In genomic region chr21:39204134-39204533, GRCh38 we compare ENCODE assay signal across 24 cellular contexts. TPM values are rescaled to one million over a fixed set of nuclear protein-coding genes. Genes with fewer than 3 reads are reported as not detected.
DNase-seq lines count a peak whose midpoint lies in the region; ATAC-seq and TF ChIP-seq lines count a peak whose summit lies in the region.
"Had no signal": no experiment of that assay in that cellular context is flagged by ENCODE, and none has a peak within 500 bp of the region (broad histone marks: within the 10 kb centered on the region; RNA-seq: fewer than 3 reads in every experiment).

No MANE protein-coding gene starts in this region.

- ATAC-seq in left ventricle myocardium superior (no peak), GM18868 (IDR thresholded peaks at IDR 0.05; ENCODE audit: unreplicated experiment) (no peak), GM19328 (IDR thresholded peaks at IDR 0.05; ENCODE audit: unreplicated experiment) (no peak)
- ATAC-seq: activated naive CD4-positive, alpha-beta T cell treated with anti-CD3 and anti-CD28 coated beads, Interleukin-2, amount 50 U/mL, for 72 hours; activated T-cell treated with anti-CD3 and anti-CD28 coated beads, Interleukin-2, amount 50 U/mL, for 72 hours; heart right ventricle had no signal

- peak; percentile 23 for TF ChIP-seq CTCF in left ventricle myocardium inferior (IDR thresholded peaks at IDR 0.05; ENCODE audit: borderline replicate concordance)
- TF ChIP-seq CTCF in astrocyte of the cerebellum (IDR thresholded peaks at IDR 0.05; ENCODE audit: low read depth, low read length, missing control alignments) = peak; percentile 6
- peak; percentile 65 for TF ChIP-seq CTCF in glutamatergic neuron (IDR thresholded peaks at IDR 0.05; ENCODE audit: partially characterized antibody, unreplicated experiment)

- H3K9me3 Mint-ChIP-seq in glutamatergic neuron (ENCODE audit: unreplicated experiment) = peaks cover 2% of the 10 kb centered on the region
- H3K9me3 Mint-ChIP-seq: activated B cell treated with CpG ODN at 0.5 μM for 24 hours; activated naive CD4-positive, alpha-beta T cell treated with anti-CD3 and anti-CD28 coated beads, Interleukin-2, amount 50 U/mL, for 72 hours; activated T-cell treated with anti-CD3 and anti-CD28 coated beads, Interleukin-2, amount 50 U/mL, for 72 hours; brain; memory B cell; naive thymus-derived CD8-positive, alpha-beta T cell had no signal

- DNase-seq in left ventricle myocardium inferior = no peak
- DNase-seq in left ventricle myocardium superior = no peak
- DNase-seq in astrocyte of the cerebellum (ENCODE audit: low read depth) = no peak
- DNase-seq in glutamatergic neuron = no peak
- DNase-seq in OCI-M2 (lab: John Stamatoyannopoulos, UW; ENCODE audit: unreplicated experiment) = no peak
- DNase-seq in central memory CD4-positive, alpha-beta T cell = no peak
- DNase-seq: activated B cell treated with CpG ODN at 0.5 μM for 24 hours; activated T-cell treated with anti-CD3 and anti-CD28 coated beads, Interleukin-2, amount 50 U/mL, for 72 hours; COR-L47; esophagus squamous epithelium; heart right ventricle; KBM-7; naive thymus-derived CD8-positive, alpha-beta T cell; NCI-H1105 treated with DMSO at 0.1 percent for 48 hours; NCI-H2107; NCI-H526; SHP77 treated with DMSO at 0.1 percent for 48 hours; T-helper 2 cell; testis had no signal

- no peaks in the 10 kb centered on the region for H3K36me3 Mint-ChIP-seq in glutamatergic neuron (ENCODE audit: unreplicated experiment)

- H3K4me3 ChIP-seq in left ventricle myocardium inferior (no peak overlapping the region), astrocyte of the cerebellum (ENCODE audit: low read depth, low read length) (no peak overlapping the region)
- H3K4me3 ChIP-seq: esophagus squamous epithelium, heart right ventricle, testis had no signal

- H3K27ac Mint-ChIP-seq in glutamatergic neuron (ENCODE audit: unreplicated experiment) = no peak overlapping the region
- H3K27ac Mint-ChIP-seq: activated B cell treated with CpG ODN at 0.5 μM for 24 hours; activated T-cell treated with anti-CD3 and anti-CD28 coated beads, Interleukin-2, amount 50 U/mL, for 72 hours; memory B cell had no signal

- H3K4me1 Mint-ChIP-seq in glutamatergic neuron (ENCODE audit: low read depth, unreplicated experiment) = no peaks in the 10 kb centered on the region
- H3K4me1 Mint-ChIP-seq: memory B cell had no signal

- H3K27me3 ChIP-seq in left ventricle myocardium inferior (ENCODE audit: low read depth) = no peaks in the 10 kb centered on the region
- H3K27me3 ChIP-seq: esophagus squamous epithelium, heart right ventricle, testis had no signal

- no peaks in the 10 kb centered on the region for H3K4me1 ChIP-seq in left ventricle myocardium inferior
- H3K4me1 ChIP-seq: esophagus squamous epithelium, heart right ventricle, testis had no signal

- H3K27me3 Mint-ChIP-seq in glutamatergic neuron (ENCODE audit: unreplicated experiment) = peaks cover 5% of the 10 kb centered on the region
- H3K27me3 Mint-ChIP-seq: activated B cell treated with CpG ODN at 0.5 μM for 24 hours; brain; memory B cell; naive thymus-derived CD8-positive, alpha-beta T cell had no signal

- H3K27ac ChIP-seq in left ventricle myocardium inferior (replicated peaks) = no peak overlapping the region
- H3K27ac ChIP-seq: esophagus squamous epithelium, heart right ventricle, testis had no signal

- peaks cover 87% of the 10 kb centered on the region for H3K36me3 ChIP-seq in left ventricle myocardium inferior

- intact Hi-C loops in left ventricle myocardium inferior (cut with micrococcal nuclease) (no loop called here), left ventricle myocardium superior (cut with micrococcal nuclease) (no loop called here)

- no peak overlapping the region for H3K4me3 Mint-ChIP-seq in glutamatergic neuron (ENCODE audit: unreplicated experiment)
- H3K4me3 Mint-ChIP-seq: activated B cell treated with CpG ODN at 0.5 μM for 24 hours; activated T-cell treated with anti-CD3 and anti-CD28 coated beads, Interleukin-2, amount 50 U/mL, for 72 hours; brain; memory B cell had no signal

- in situ Hi-C loops in astrocyte of the cerebellum (cut with HindIII; ENCODE audit: low sequenced_read_pairs) = no loop called here

- H3K9me3 ChIP-seq in left ventricle myocardium inferior (replicated peaks) = no peaks in the 10 kb centered on the region
- H3K9me3 ChIP-seq: esophagus squamous epithelium, heart right ventricle, testis had no signal

RNA-seq across cellular contexts. Expression of gene PSMG1, which starts 20.9 kb away (rescaled TPM):
- total RNA-seq in left ventricle myocardium inferior = 20.7 TPM
- 19.5 TPM for total RNA-seq in left ventricle myocardium superior
- total RNA-seq in glutamatergic neuron (ENCODE audit: unreplicated experiment) = 28.7 TPM

Comparison
In these comparisons a context has a peak if more than half of its experiments do, and no peak if none do; other contexts are left out.
1. CTCF ChIP-seq: peak in every context shown above with its lines; median percentile 65 in glutamatergic neuron; 23 in left ventricle myocardium inferior; 6 in astrocyte of the cerebellum.